In genomic region chr19:52189745-52190678, GRCh38 we compare ENCODE assay signal across 8 cellular contexts.
A peak's percentile ranks its signal among the peaks of the same experiment; 100 is the strongest.
DNase-seq lines count a peak whose midpoint lies in the region; ATAC-seq and TF ChIP-seq lines count a peak whose summit lies in the region.

Gene PPP2R1A (plus strand): TSS chr19:52190052. CDS start chr19:52190097, 45 bp downstream.

- DNase-seq in AG09319 (ENCODE audit: extremely low read depth, low read depth), result peak; percentile 100
- DNase-seq in NCI-H446 treated with DMSO at 0.1 percent for 48 hours (lab: John Stamatoyannopoulos, UW), result peak; percentile 100
- DNase-seq in cerebellar cortex (ENCODE audit: low spot score), result peak; percentile 100
- DNase-seq in iris pigment epithelial cell (ENCODE audit: low read depth), result peak; percentile 100
- DNase-seq in stimulated activated CD4-positive, alpha-beta T cell treated with anti-CD3 and anti-CD28 coated beads, Interleukin-12 subunit alpha, Interleukin-12 subunit beta, amount 100 ng/mL, for 24 hours (ENCODE audit: low read depth in 2 of 2), result peak; percentile 92 to 94

- TF ChIP-seq CTCF in AG09319 (IDR thresholded peaks at IDR 0.05; ENCODE audit: low read depth, low read length), result no peak

- peak; percentile 84 for ATAC-seq in GM19035 (IDR thresholded peaks at IDR 0.05; ENCODE audit: unreplicated experiment)
- ATAC-seq in HG03354 (IDR thresholded peaks at IDR 0.05; ENCODE audit: poor library complexity, severe bottlenecking, unreplicated experiment), result peak; percentile 92
- peak; percentile 93 to 94 for ATAC-seq in activated CD4-positive, CD25-positive, alpha-beta regulatory T cell treated with anti-CD3 and anti-CD28 coated beads, Interleukin-2, amount 50 U/mL, for 24 hours

Comparison
In these comparisons a context has a peak if more than half of its experiments do, and no peak if none do; other contexts are left out.
1. Peak in every context shown above with its lines: DNase-seq and ATAC-seq.